In genomic region chr17:68036304-68037147, GRCh38 we compare ENCODE assay signal across 8 cellular contexts. TPM values are rescaled to one million over a fixed set of nuclear protein-coding genes. Genes with fewer than 3 reads are reported as not detected.
DNase-seq lines count a peak whose midpoint lies in the region; ATAC-seq and TF ChIP-seq lines count a peak whose summit lies in the region.

No MANE protein-coding gene starts in this region.

- peak overlapping the region; percentile 80 for H2AFZ ChIP-seq in ACC112 (ENCODE audit: low read length, unreplicated experiment)

- H3K79me2 ChIP-seq in ACC112 (ENCODE audit: control insufficient read depth, insufficient read depth, low read length, unreplicated experiment) = peaks cover 51% of the 10 kb centered on the region

- H3K27ac ChIP-seq in ACC112 (ENCODE audit: low read depth, low read length) = peak overlapping the region; percentile 78
- peak overlapping the region in 4 of 5 donors; percentile 65 to 85 (median 84) for H3K27ac ChIP-seq in adrenal gland
- H3K27ac ChIP-seq in left lung = peak overlapping the region; percentile 76 to 82
- H3K27ac ChIP-seq in tibial nerve = peak overlapping the region in 3 of 4 donors; percentile 74 to 80 (median 77)

- H3K27me3 ChIP-seq in ACC112 (ENCODE audit: insufficient read depth, low read length) (no peaks in the 10 kb centered on the region), adrenal gland (no peaks in the 10 kb centered on the region), left lung (no peaks in the 10 kb centered on the region), tibial nerve (no peaks in the 10 kb centered on the region)

- H3K27ac Mint-ChIP-seq in HFFc6 = peak overlapping the region; percentile 90

- no peaks in the 10 kb centered on the region for H3K9me3 Mint-ChIP-seq in HFFc6

- TF ChIP-seq CTCF in HFFc6 (IDR thresholded peaks at IDR 0.05) = no peak
- no peak for TF ChIP-seq CTCF in adrenal gland (IDR thresholded peaks at IDR 0.05)
- no peak for TF ChIP-seq CTCF in left lung (IDR thresholded peaks at IDR 0.05)
- no peak for TF ChIP-seq CTCF in tibial nerve (IDR thresholded peaks at IDR 0.05)

- H3K36me3 ChIP-seq in ACC112 (ENCODE audit: insufficient read depth, low read length) = peaks cover 10% of the 10 kb centered on the region
- peaks cover 0 to 25% of the 10 kb centered on the region in 2 donors for H3K36me3 ChIP-seq in adrenal gland (replicated peaks in 1 of 2)
- peaks cover 0 to 44% of the 10 kb centered on the region in 2 donors for H3K36me3 ChIP-seq in left lung
- H3K36me3 ChIP-seq in tibial nerve = peaks cover 2 to 40% (median 5%) of the 10 kb centered on the region in 3 donors

- peak overlapping the region; percentile 94 for H3K4me3 Mint-ChIP-seq in HFFc6

- TF ChIP-seq POLR2A in adrenal gland (IDR thresholded peaks at IDR 0.05) = no peak
- no peak for TF ChIP-seq POLR2A in tibial nerve (IDR thresholded peaks at IDR 0.05)

- TF ChIP-seq EP300 in tibial nerve (IDR thresholded peaks at IDR 0.05) = no peak

- H3K9me3 ChIP-seq in adrenal gland (replicated peaks in 1 of 3) (no peaks in the 10 kb centered on the region), left lung (no peaks in the 10 kb centered on the region), tibial nerve (no peaks in the 10 kb centered on the region)

- WGBS in adrenal gland, 4 donors = 15 to 20% (median 19%) methylated on average over 11 of the region's 11 CpGs
- WGBS in tibial nerve, 2 donors = 10 to 15% methylated on average over 11 of the region's 11 CpGs

- peaks cover 44% of the 10 kb centered on the region for H3K36me3 Mint-ChIP-seq in HFFc6 (ENCODE audit: low read depth)

- peaks cover 5% of the 10 kb centered on the region for H3K27me3 Mint-ChIP-seq in HFFc6 (ENCODE audit: insufficient read depth)

- H3K4me1 Mint-ChIP-seq in HFFc6 (ENCODE audit: low read depth) = peaks cover 50% of the 10 kb centered on the region

- H3K4me1 ChIP-seq in ACC112 (ENCODE audit: control insufficient read depth, insufficient read depth, low read length, unreplicated experiment) = peaks cover 11% of the 10 kb centered on the region
- H3K4me1 ChIP-seq in adrenal gland (replicated peaks in 1 of 2) = peaks cover 4 to 18% of the 10 kb centered on the region in 2 donors
- H3K4me1 ChIP-seq in left lung = peaks cover 3 to 13% of the 10 kb centered on the region in 2 donors
- H3K4me1 ChIP-seq in tibial nerve = peaks cover 0 to 22% (median 6%) of the 10 kb centered on the region in 4 donors

- peak overlapping the region; percentile 99 for H3K4me3 ChIP-seq in ACC112 (ENCODE audit: low read depth, low read length)
- H3K4me3 ChIP-seq in adrenal gland = peak overlapping the region; percentile 33 to 88 (median 78)
- H3K4me3 ChIP-seq in left lung = peak overlapping the region; percentile 99 to 100
- peak overlapping the region; percentile 86 to 96 (median 90) for H3K4me3 ChIP-seq in tibial nerve

- DNase-seq in HFFc6 (no peak), adrenal gland (no peak), left lung (no peak), tibial nerve (ENCODE audit: low spot score in 2 of 2) (no peak), NCI-H345 treated with DMSO at 0.1 percent for 48 hours (lab: John Stamatoyannopoulos, UW; ENCODE audit: unreplicated experiment) (no peak)
- no peak for DNase-seq in NK-92 treated with Interleukin-12 subunit alpha and Interleukin-12 subunit beta, amount 100 ng/mL, for 24 hours (lab: John Stamatoyannopoulos, UW)

- ATAC-seq in left lung (no peak), HG02981 (IDR thresholded peaks at IDR 0.05; ENCODE audit: unreplicated experiment) (no peak)

- intact Hi-C loops in adrenal gland (cut with DNase I) (no loop called here), left lung (cut with DNase I) (no loop called here)

RNA-seq across cellular contexts. Expression of gene KPNA2, which starts 1.0 kb away (rescaled TPM):
- total RNA-seq in HFFc6 (2021; fragmentation: NEBNext Ultra II Directional; extraction: Animal tissue kit (Norgen Biotek cat#: 25700)) = 100 to 1,000 TPM; 152 to 296 (median 277) TPM
- total RNA-seq in adrenal gland (10 to 100 TPM; 12.2 to 31.7 (median 22.8) TPM), left lung (10 to 100 TPM; 41.1 to 56.1 TPM), tibial nerve (10 to 100 TPM; 10.4 to 18.3 (median 16.4) TPM)
- polyA plus RNA-seq in adrenal gland = 10 to 100 TPM in 1 of 3 donors, 1 to 10 TPM in 2; 5.1 to 38.7 (median 8.5) TPM

RNA-seq across cellular contexts. Expression of gene C17orf58, which starts 40.3 kb away (rescaled TPM):
- total RNA-seq in HFFc6 (2021; fragmentation: NEBNext Ultra II Directional; extraction: Animal tissue kit (Norgen Biotek cat#: 25700)) = 1 to 10 TPM; 5.4 to 6.6 (median 6.1) TPM
- total RNA-seq in adrenal gland (10 to 100 TPM in 5 of 8 donors, 1 to 10 TPM in 3; 3.7 to 19.4 (median 11.0) TPM), left lung (1 to 10 TPM; 6.3 to 6.6 TPM), tibial nerve (10 to 100 TPM in 1 of 4 donors, 1 to 10 TPM in 3; 2.3 to 10.7 (median 3.9) TPM)
- polyA plus RNA-seq in adrenal gland = 1 to 10 TPM; 6.2 to 9.7 (median 9.1) TPM
